23 cellular contexts compared by ENCODE assay signal in the genomic region with DNA sequence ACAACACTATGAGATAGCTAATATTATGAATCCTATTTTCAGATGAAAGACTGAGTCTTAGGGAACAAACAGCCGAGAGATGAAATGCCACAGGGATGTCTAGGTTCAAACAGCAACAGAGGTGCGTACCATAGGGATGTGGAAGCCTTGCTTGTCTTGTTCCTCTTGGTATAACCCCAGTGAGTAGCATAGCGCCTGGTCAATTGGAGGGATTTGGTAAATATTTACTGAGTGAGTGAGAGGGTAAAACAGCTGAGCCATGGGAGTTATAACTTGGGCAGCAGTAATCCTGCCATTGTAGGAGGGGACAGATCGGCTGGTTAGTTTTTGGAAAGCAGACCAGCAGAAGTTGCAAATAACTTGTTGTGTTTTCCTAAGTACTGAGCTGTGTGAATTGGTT.
"Had no signal": no experiment of that assay in that cellular context is flagged by ENCODE, and none has a peak within 500 bp of the region (broad histone marks: within the 10 kb centered on the region; RNA-seq: fewer than 3 reads in every experiment).

No MANE protein-coding gene starts in this region.

- H3K27me3 ChIP-seq: ascending aorta, body of pancreas had no signal

- ATAC-seq: activated naive CD4-positive, alpha-beta T cell treated with anti-CD3 and anti-CD28 coated beads, Interleukin-2, amount 50 U/mL, for 72 hours; activated naive CD8-positive, alpha-beta T cell treated with anti-CD3 and anti-CD28 coated beads, Interleukin-2, amount 50 U/mL, for 24 hours; activated T-cell treated with anti-CD3 and anti-CD28 coated beads, Interleukin-2, amount 50 U/mL, for 4 hours; body of pancreas had no signal

- DNase-seq: activated CD4-positive, alpha-beta memory T cell treated with anti-CD3 and anti-CD28 coated beads for 36 hours; activated CD4-positive, alpha-beta T cell treated with anti-CD3 and anti-CD28 coated beads, Interleukin-2, amount 10 ng/mL, durations not matched to agents 7 days and 5 days; activated CD4-positive, CD25-positive, alpha-beta regulatory T cell; activated CD8-positive, alpha-beta memory T cell treated with anti-CD3 and anti-CD28 coated beads for 24 hours; activated effector memory CD4-positive, alpha-beta T cell treated with anti-CD3 and anti-CD28 coated beads, Interleukin-2, amount 50 U/mL, for 16 hours; activated naive CD4-positive, alpha-beta T cell treated with Interleukin-2 at 50 U/mL for 16 hours; activated naive CD8-positive, alpha-beta T cell treated with anti-CD3 and anti-CD28 coated beads, Interleukin-2, amount 50 U/mL, for 24 hours; activated T-cell treated with anti-CD3 and anti-CD28 coated beads, Interleukin-2, amount 50 U/mL, for 4 hours; amniotic stem cell; body of pancreas; central memory CD4-positive, alpha-beta T cell; Kasumi-1; NCI-H1930; NCI-H2107; NCI-H345; NCI-H524 treated with DMSO at 0.1 percent for 48 hours; PC-9; SK-N-SH; T-helper 1 cell had no signal

- H3K4me2 ChIP-seq: PC-9, SK-N-SH had no signal

- H3K36me3 ChIP-seq: ascending aorta had no signal

- H3K9me3 ChIP-seq: ascending aorta, body of pancreas, SK-N-SH had no signal

- H3K9me2 ChIP-seq: SK-N-SH had no signal

- H3K27ac ChIP-seq: ascending aorta, body of pancreas, coronary artery, PC-9, VCaP had no signal

- H3K4me3 ChIP-seq: ascending aorta, body of pancreas, coronary artery, PC-9 had no signal

- H2AFZ ChIP-seq: PC-9 had no signal

- H3K9ac ChIP-seq: SK-N-SH had no signal

- H3K4me1 ChIP-seq: body of pancreas had no signal
